ENCODE assay signal across 8 cellular contexts in the genomic region with DNA sequence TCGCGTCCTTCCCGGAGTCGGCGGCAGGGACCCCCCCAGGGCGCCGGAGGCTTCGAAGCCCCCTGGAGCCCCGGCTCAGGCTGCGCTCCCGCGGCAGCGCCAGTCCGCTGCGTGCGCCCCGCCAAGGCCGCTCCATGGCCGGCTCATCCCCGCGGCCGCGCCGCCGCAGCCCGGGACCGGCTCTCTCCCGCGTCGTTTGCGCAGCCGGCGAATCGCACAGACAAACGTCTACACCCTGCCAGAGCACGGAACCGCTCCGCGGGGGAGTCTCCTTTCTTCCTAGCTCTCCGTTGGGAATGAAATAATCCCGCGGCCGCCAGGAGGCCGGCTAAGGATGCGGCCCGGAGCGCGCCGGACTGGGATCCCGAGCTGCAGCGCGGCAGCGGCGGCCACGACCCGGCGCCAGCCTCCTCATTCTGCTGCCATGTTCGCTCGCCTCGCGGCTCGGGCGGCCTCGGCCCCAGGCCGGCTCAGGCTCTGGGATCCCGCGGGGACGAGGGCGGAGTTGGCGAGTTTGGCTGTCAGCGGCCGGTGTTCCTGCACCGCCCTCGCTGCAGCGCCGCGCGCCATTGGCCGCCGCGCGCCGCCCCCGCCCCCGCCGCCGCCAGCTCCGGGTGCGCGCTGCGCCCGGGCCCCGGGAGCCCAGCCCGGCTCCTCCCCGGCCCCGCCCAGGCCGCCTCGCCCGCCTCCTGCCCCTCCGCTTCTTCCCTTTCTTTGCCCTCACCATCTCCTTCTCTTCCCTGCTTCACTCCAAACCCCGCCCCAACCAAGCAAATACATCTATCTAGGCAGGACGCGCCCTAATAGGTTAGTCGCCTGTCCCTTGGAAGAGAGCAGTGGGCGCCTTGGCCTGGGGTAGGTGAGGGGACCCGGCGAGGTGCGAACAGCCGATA. TPM values are rescaled to one million over a fixed set of nuclear protein-coding genes. Genes with fewer than 3 reads are reported as not detected.
DNase-seq lines count a peak whose midpoint lies in the region; ATAC-seq and TF ChIP-seq lines count a peak whose summit lies in the region.

Gene GFOD1 (minus strand): TSS at position 479 of the 893 bp plus-strand sequence. CDS start 710 bp downstream, outside the sequence.

- peaks cover 0 to 17% (median 0%) of the 10 kb centered on the region in 11 experiments; a peak in 7 of 22 replicates for H4K20me1 ChIP-seq in BLaER1 treated with 17β-estradiol and CSF1 and Interleukin-3, amounts not matched to agents 10 nM and 100 nM

- H3K4me1 ChIP-seq in BLaER1 treated with 17β-estradiol and CSF1 and Interleukin-3, amounts not matched to agents 10 nM and 100 nM: peaks cover 26 to 43% (median 33%) of the 10 kb centered on the region in 10 experiments
- H3K4me1 ChIP-seq in duodenal mucosa (ENCODE audit: control insufficient read depth in 1 of 2, insufficient read depth in 2 of 2, low read length in 2 of 2): peaks cover 16 to 24% of the 10 kb centered on the region in 2 donors

- H3K27me3 ChIP-seq in BLaER1 treated with 17β-estradiol and CSF1 and Interleukin-3, amounts not matched to agents 10 nM and 100 nM: peaks cover 0 to 4% (median 0%) of the 10 kb centered on the region in 11 experiments; a peak in 1 of 22 replicates
- peaks cover 4 to 8% of the 10 kb centered on the region in 2 donors for H3K27me3 ChIP-seq in duodenal mucosa (ENCODE audit: control insufficient read depth in 1 of 2, insufficient read depth in 2 of 2, low read length in 2 of 2)

- H3K4me3 ChIP-seq in BLaER1 treated with 17β-estradiol and CSF1 and Interleukin-3, amounts not matched to agents 10 nM and 100 nM: peak within 1 kb of the TSS; percentile 71 to 88 (median 84)
- H3K4me3 ChIP-seq in duodenal mucosa (ENCODE audit: low read depth in 1 of 2, low read length in 2 of 2) (peak within 1 kb of the TSS; percentile 82 to 85), lower leg skin (ENCODE audit: low read depth, poor library complexity, severe bottlenecking) (peak within 1 kb of the TSS; percentile 66)

- peak; percentile 69 for ATAC-seq in HG03442 (IDR thresholded peaks at IDR 0.05; ENCODE audit: unreplicated experiment)

- DNase-seq in GM19240 (ENCODE audit: insufficient read length, low spot score): peak; percentile 79
- peak; percentile 75 to 95 for DNase-seq in NCI-H526 (lab: John Stamatoyannopoulos, UW)
- DNase-seq in activated CD4-positive, alpha-beta T cell treated with anti-CD3 and anti-CD28 coated beads, Interleukin-2, amount 50 U/mL, for 4 hours: peak; percentile 58 to 64
- peak; percentile 83 to 97 for DNase-seq in lower leg skin (ENCODE audit: low spot score in 2 of 2)
- DNase-seq in stimulated activated CD4-positive, alpha-beta T cell treated with anti-CD3 and anti-CD28 coated beads, TNF-alpha, amount 100 ng/mL, for 1 hour (ENCODE audit: low read depth in 3 of 3, low spot score in 1 of 3): peak in 2 of 3 donors; percentile 37 to 69

- H3K27ac ChIP-seq in BLaER1 treated with 17β-estradiol and CSF1 and Interleukin-3, amounts not matched to agents 10 nM and 100 nM: peak within 1 kb of the TSS; percentile 24 to 90 (median 77); a peak in 21 of 22 replicates
- H3K27ac ChIP-seq in duodenal mucosa (ENCODE audit: low read depth, low read length): peak within 1 kb of the TSS; percentile 69

- peak within 1 kb of the TSS; percentile 77 to 90 (median 83) for H3K9ac ChIP-seq in BLaER1 treated with 17β-estradiol and CSF1 and Interleukin-3, amounts not matched to agents 10 nM and 100 nM
- H3K9ac ChIP-seq in duodenal mucosa (ENCODE audit: low read depth in 1 of 2, low read length in 2 of 2): peak within 1 kb of the TSS; percentile 67 to 69

- WGBS in lower leg skin, 2 donors: 0 to 1% methylated on average over 57 to 93 of the region's 109 CpGs

- H3K9me3 ChIP-seq in BLaER1 treated with 17β-estradiol and CSF1 and Interleukin-3, amounts not matched to agents 10 nM and 100 nM (replicated peaks in 1 of 11): no peaks in the 10 kb centered on the region
- H3K9me3 ChIP-seq in duodenal mucosa (ENCODE audit: control insufficient read depth in 1 of 2, low read length in 2 of 2): no peaks in the 10 kb centered on the region

- TF ChIP-seq POLR2A in lower leg skin (IDR thresholded peaks at IDR 0.05): no peak

- 0 out of 22 replicates have a peak, but pooled peaks cover 0 to 4% (median 0%) of the 10 kb centered on the region in 11 experiments for H3K36me3 ChIP-seq in BLaER1 treated with 17β-estradiol and CSF1 and Interleukin-3, amounts not matched to agents 10 nM and 100 nM
- no peaks in the 10 kb centered on the region for H3K36me3 ChIP-seq in duodenal mucosa (ENCODE audit: control insufficient read depth in 1 of 2, insufficient read depth in 2 of 2, low read length in 2 of 2)

- H3K4me2 ChIP-seq in BLaER1 treated with 17β-estradiol and CSF1 and Interleukin-3, amounts not matched to agents 10 nM and 100 nM: peak within 1 kb of the TSS; percentile 93 to 99 (median 97)

- intact Hi-C loops in lower leg skin (cut with DNase I; ENCODE audit: low total_unique reads): no loop called here

- no peak for TF ChIP-seq CTCF in lower leg skin (IDR thresholded peaks at IDR 0.05)

RNA-seq across cellular contexts. Expression of gene GFOD1, which starts in this region (rescaled TPM):
- 10 to 100 TPM in 3 of 4 donors, 1 to 10 TPM in 1; 7.3 to 15.9 (median 12.4) TPM for total RNA-seq in lower leg skin

Comparison
In these comparisons a context has a peak if more than half of its experiments do, and no peak if none do; other contexts are left out.
1. Peak in every context shown above with its lines: DNase-seq, ATAC-seq, H3K4me3 ChIP-seq and H3K27ac ChIP-seq.